Comparison of ENCODE assay signal across 8 cellular contexts in genomic region chr3:138180375-138181029, GRCh38. TPM values are rescaled to one million over a fixed set of nuclear protein-coding genes. Genes with fewer than 3 reads are reported as not detected.
DNase-seq lines count a peak whose midpoint lies in the region; ATAC-seq and TF ChIP-seq lines count a peak whose summit lies in the region.

No MANE protein-coding gene starts in this region.

- peak; percentile 77 for TF ChIP-seq RAD21 in Ishikawa (IDR thresholded peaks at IDR 0.05; ENCODE audit: low read depth)

- no peaks in the 10 kb centered on the region for H3K36me3 ChIP-seq in left lung

- H3K27me3 ChIP-seq in left lung = peaks cover 0 to 11% of the 10 kb centered on the region in 2 donors

- DNase-seq in DMS 273 (lab: John Stamatoyannopoulos, UW; ENCODE audit: unreplicated experiment) (peak; percentile 76), NOMO-1 treated with DMSO at 0.1 percent for 48 hours (lab: John Stamatoyannopoulos, UW; ENCODE audit: unreplicated experiment) (peak; percentile 75), astrocyte of the hippocampus (ENCODE audit: low read depth, low spot score) (peak; percentile 50), left lung (no peak), OCI-M2 (lab: John Stamatoyannopoulos, UW; ENCODE audit: unreplicated experiment) (no peak), islet precursor cell (no peak)

- intact Hi-C loops in left lung (cut with DNase I) = no loop called here

- peaks cover 0 to under 1% of the 10 kb centered on the region in 2 donors for H3K4me1 ChIP-seq in left lung

- no peak overlapping the region for H3K4me3 ChIP-seq in left lung

- TF ChIP-seq CTCF in left lung (IDR thresholded peaks at IDR 0.05) = peak in 1 of 2 donors; percentile 7

- ATAC-seq in GM19463 (IDR thresholded peaks at IDR 0.05; ENCODE audit: unreplicated experiment) (peak; percentile 60), left lung (peak; percentile 79)

- no peaks in the 10 kb centered on the region for H3K9me3 ChIP-seq in left lung

- no peak for TF ChIP-seq EP300 in Ishikawa (IDR thresholded peaks at IDR 0.05; ENCODE audit: borderline replicate concordance)

- H3K27ac ChIP-seq in left lung = no peak overlapping the region

TF ChIP-seq in Ishikawa, 13 proteins besides CTCF, POLR2A, EP300 and RAD21:
- TF ChIP-seq TCF12 (IDR thresholded peaks at IDR 0.05; ENCODE audit: low read depth) (no peak), TAF1 (IDR thresholded peaks at IDR 0.05; ENCODE audit: low read depth) (no peak), ZBTB7A (IDR thresholded peaks at IDR 0.05; ENCODE audit: low read depth) (no peak), YY1 (IDR thresholded peaks at IDR 0.05; ENCODE audit: low read depth) (no peak), REST (IDR thresholded peaks at IDR 0.05; ENCODE audit: low read depth) (no peak), FOXM1 (IDR thresholded peaks at IDR 0.05; ENCODE audit: borderline replicate concordance, low read depth) (no peak), USF1 (IDR thresholded peaks at IDR 0.05) (no peak), CREB1 (IDR thresholded peaks at IDR 0.05; ENCODE audit: low read depth) (no peak), TEAD4 (IDR thresholded peaks at IDR 0.05) (no peak), MAX (IDR thresholded peaks at IDR 0.05) (no peak), NFIC (IDR thresholded peaks at IDR 0.05) (no peak), CEBPB (IDR thresholded peaks at IDR 0.05) (no peak), EGR1 (IDR thresholded peaks at IDR 0.05) (no peak)

RNA-seq across cellular contexts. Expression of gene DBR1, which starts 5.8 kb away (rescaled TPM):
- 10 to 100 TPM; 16.7 to 17.7 TPM for total RNA-seq in left lung

RNA-seq across cellular contexts. Expression of gene ARMC8, which starts 6.6 kb away (rescaled TPM):
- 10 to 100 TPM; 37.1 to 50.6 TPM for total RNA-seq in left lung

RNA-seq across cellular contexts. Expression of gene A4GNT, which starts 48.3 kb away (rescaled TPM):
- not detected for total RNA-seq in left lung

Comparison
In these comparisons a context has a peak if more than half of its experiments do, and no peak if none do; other contexts are left out.
1. DNase-seq: peak in DMS 273 (single experiment), NOMO-1 treated with DMSO at 0.1 percent for 48 hours (single experiment) and astrocyte of the hippocampus (single experiment); none in left lung (0 of 2), OCI-M2 (single experiment) and islet precursor cell (single experiment).